20 cellular contexts compared by ENCODE assay signal in the genomic region with DNA sequence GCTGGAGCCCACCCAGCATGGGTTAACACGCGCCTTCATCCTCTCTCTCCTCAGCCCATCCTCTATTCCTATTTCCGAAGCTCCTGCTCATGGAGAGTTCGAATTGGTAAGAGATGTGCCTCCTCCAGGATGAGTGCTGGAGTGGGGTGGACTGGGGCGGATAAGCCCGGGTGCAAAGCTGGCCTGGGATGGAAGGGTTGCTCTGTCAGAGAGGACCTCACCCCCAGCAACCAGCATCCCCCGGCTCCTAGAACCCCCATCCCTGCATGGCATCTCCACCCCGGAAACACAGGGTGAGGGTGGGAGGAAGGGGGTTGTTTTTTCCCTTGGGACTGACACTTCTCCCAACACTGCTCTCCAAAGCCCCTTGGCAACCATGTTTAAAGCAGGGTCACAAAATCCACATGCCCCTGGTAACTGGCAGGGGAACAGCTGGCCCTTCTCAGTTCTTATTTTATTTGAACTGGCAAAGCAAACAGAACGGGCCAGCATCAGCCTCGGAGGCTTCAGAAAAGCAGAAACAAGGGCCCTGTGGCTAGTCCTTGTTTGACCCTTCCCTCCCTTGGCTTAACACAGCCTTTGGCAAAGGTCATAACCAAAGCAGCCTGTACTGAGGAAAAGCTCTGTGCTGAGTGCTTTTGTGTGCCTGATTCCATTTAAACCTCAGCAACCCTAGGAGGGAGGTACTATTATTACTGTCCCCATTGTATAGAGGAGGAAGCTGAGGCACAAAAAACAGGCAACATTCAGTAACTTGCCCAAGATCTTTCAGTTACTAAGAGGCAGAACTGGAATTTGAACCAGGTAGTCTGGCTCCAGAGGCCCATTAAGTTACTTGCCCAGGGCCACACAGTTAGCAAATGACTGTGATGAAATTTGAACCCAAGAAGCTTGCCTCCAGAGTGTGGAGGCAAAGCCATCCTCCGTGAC. TPM values are rescaled to one million over a fixed set of nuclear protein-coding genes. Genes with fewer than 3 reads are reported as not detected.
"Had no signal": no experiment of that assay in that cellular context is flagged by ENCODE, and none has a peak within 500 bp of the region (broad histone marks: within the 10 kb centered on the region; RNA-seq: fewer than 3 reads in every experiment).

No MANE protein-coding gene starts in this region.

- ATAC-seq: esophagus mucosa, gastrocnemius medialis, left lung had no signal

- DNase-seq: activated CD4-positive, alpha-beta T cell treated with anti-CD3 and anti-CD28 coated beads for 1 hour; activated CD4-positive, alpha-beta T cell treated with anti-CD3 and anti-CD28 coated beads, Interleukin-2, amount 50 U/mL, for 4 hours; activated gamma-delta T cell treated with Interleukin-2 at 50 U/mL for 16 hours; cerebellar nuclear complex; cortex of kidney; effector CD4-positive, alpha-beta T cell; gastrocnemius medialis; kidney; left lung; mammary epithelial cell; nephron progenitor cell; occipital lobe; trophoblast cell had no signal

- H3K27me3 ChIP-seq: gastrocnemius medialis, left lung, suprapubic skin had no signal

- H3K4me3 ChIP-seq: gastrocnemius medialis, left lung, skin epidermis, suprapubic skin had no signal

- H3K27ac ChIP-seq: gastrocnemius medialis, left lung, skin epidermis, suprapubic skin, VCaP had no signal

RNA-seq across cellular contexts. Expression of a gene that starts 54.1 kb away (rescaled TPM):
- total RNA-seq: activated T-helper 1 cell treated with anti-CD3 and anti-CD28 coated beads, Interleukin-12 subunit alpha, Interleukin-12 subunit beta, Interleukin-2, Interleukin-4 antibody, amounts not matched to agents 30 ng/mL and 10 ng/mL and 1 ng/mL, durations not matched to agents 14 hours and 24 hours and 36 hours; esophagus mucosa; gastrocnemius medialis; kidney; left lung; myocyte; progenitor cell of endocrine pancreas; suprapubic skin had no signal
